Comparison of ENCODE assay signal across 1 cellular context in genomic region chr7:140209866-140210609, GRCh38.
TF ChIP-seq lines count a peak whose summit lies in the region.

No MANE protein-coding gene starts in this region.

TF ChIP-seq in GM12878, 131 proteins besides CTCF, POLR2A, EP300 and RAD21 (continued from another document and continues in another):
- TF ChIP-seq BCLAF1 (IDR thresholded peaks at IDR 0.05): no peak
- TF ChIP-seq BRCA1 (IDR thresholded peaks at IDR 0.05; ENCODE audit: low read depth, low read length): no peak
- TF ChIP-seq SMAD5 (IDR thresholded peaks at IDR 0.05; ENCODE audit: low read depth): no peak
- TF ChIP-seq BHLHE40 (IDR thresholded peaks at IDR 0.05; ENCODE audit: borderline replicate concordance in 1 of 2, low read depth in 2 of 2, low read length in 1 of 2): peak; percentile 70 to 75
- TF ChIP-seq ZBED1 (IDR thresholded peaks at IDR 0.05; ENCODE audit: borderline replicate concordance): no peak
- TF ChIP-seq NFYA (IDR thresholded peaks at IDR 0.05; ENCODE audit: borderline replicate concordance, low read depth, low read length): no peak
- TF ChIP-seq ELK1 (IDR thresholded peaks at IDR 0.05; ENCODE audit: low read depth, low read length): peak; percentile 45; the same call in 1 of the 2 replicates
- TF ChIP-seq CHD2 (IDR thresholded peaks at IDR 0.05; ENCODE audit: borderline replicate concordance, low read depth, low read length): 0 out of 2 replicates have a peak, but pooled peaks have one; percentile 64
- no peak for TF ChIP-seq HSF1 (IDR thresholded peaks at IDR 0.05; ENCODE audit: low read depth, low read length)
- peak; percentile 44 for TF ChIP-seq SP1 (IDR thresholded peaks at IDR 0.05; ENCODE audit: low read depth, low read length)
- TF ChIP-seq PAX5 (IDR thresholded peaks at IDR 0.05; ENCODE audit: borderline replicate concordance, low read depth, low read length): peak; percentile 83
- TF ChIP-seq BACH1 (IDR thresholded peaks at IDR 0.05; ENCODE audit: borderline replicate concordance): peak; percentile 81; the same call in 1 of the 2 replicates
- TF ChIP-seq RBBP5 (conservative IDR thresholded peaks at IDR 0.05): no peak
- no peak for TF ChIP-seq POLR2AphosphoS5 (IDR thresholded peaks at IDR 0.05; ENCODE audit: low read length)
- TF ChIP-seq EZH2 (IDR thresholded peaks at IDR 0.05; ENCODE audit: borderline replicate concordance, control insufficient read depth, low read depth, low read length): no peak
- TF ChIP-seq KAT2A (conservative IDR thresholded peaks at IDR 0.05; ENCODE audit: control insufficient read depth, low read depth, low read length): no peak
- TF ChIP-seq E4F1 (IDR thresholded peaks at IDR 0.05; ENCODE audit: borderline replicate concordance, partially characterized antibody): no peak
- no peak for TF ChIP-seq FOXK2 (IDR thresholded peaks at IDR 0.05)
- TF ChIP-seq USF1 (IDR thresholded peaks at IDR 0.05; ENCODE audit: borderline replicate concordance, extremely low read length, insufficient read depth, low read depth, low read length): no peak
- 0 out of 2 replicates have a peak, but pooled peaks have one; percentile 35 for TF ChIP-seq CBFB (IDR thresholded peaks at IDR 0.05; ENCODE audit: low read depth)
- no peak for TF ChIP-seq NR2C1 (IDR thresholded peaks at IDR 0.05)
- TF ChIP-seq SUPT20H (IDR thresholded peaks at IDR 0.05; ENCODE audit: borderline replicate concordance, control insufficient read depth, low read depth, low read length): no peak
- TF ChIP-seq MEF2B (IDR thresholded peaks at IDR 0.05; ENCODE audit: partially characterized antibody, poor library complexity, severe bottlenecking): peak; percentile 58
- peak; percentile 75; the same call in 1 of the 2 replicates for TF ChIP-seq STAT3 (IDR thresholded peaks at IDR 0.05; ENCODE audit: low read depth, low read length)
- TF ChIP-seq JUNB (IDR thresholded peaks at IDR 0.05): no peak
- 0 out of 2 replicates have a peak, but pooled peaks have one; percentile 26 for TF ChIP-seq ZNF207 (IDR thresholded peaks at IDR 0.05; ENCODE audit: borderline replicate concordance)
- TF ChIP-seq EGR1 (IDR thresholded peaks at IDR 0.05; ENCODE audit: borderline replicate concordance in 1 of 2, low read depth in 2 of 2, low read length in 2 of 2): no peak
- no peak for TF ChIP-seq HDAC6 (IDR thresholded peaks at IDR 0.05; ENCODE audit: unreplicated experiment)
- peak; percentile 1; the same call in 1 of the 2 replicates for TF ChIP-seq SMC3 (IDR thresholded peaks at IDR 0.05; ENCODE audit: borderline replicate concordance, low read length)
- TF ChIP-seq SMARCA5 (IDR thresholded peaks at IDR 0.05): peak; percentile 23; the same call in 1 of the 2 replicates
- TF ChIP-seq PRDM15 (CRISPR knock-in tag; IDR thresholded peaks at IDR 0.05): no peak
- 0 out of 2 replicates have a peak, but pooled peaks have one; percentile 22 for TF ChIP-seq YY1 (IDR thresholded peaks at IDR 0.05; ENCODE audit: low read depth, low read length)
- peak; percentile 45; the same call in 1 of the 2 replicates for TF ChIP-seq MAX (IDR thresholded peaks at IDR 0.05; ENCODE audit: low read depth, low read length)
- TF ChIP-seq ZNF384 (IDR thresholded peaks at IDR 0.05; ENCODE audit: borderline replicate concordance, low read depth, low read length): peak; percentile 64; the same call in 1 of the 2 replicates
- TF ChIP-seq CUX1 (IDR thresholded peaks at IDR 0.05; ENCODE audit: insufficient replicate concordance, low read depth, low read length): peak; percentile 43
- TF ChIP-seq RCOR1 (conservative IDR thresholded peaks at IDR 0.05; ENCODE audit: low read depth, low read length): peak; percentile 82; the same call in 1 of the 2 replicates
- no peak for TF ChIP-seq WRNIP1 (IDR thresholded peaks at IDR 0.05; ENCODE audit: borderline replicate concordance, low read depth, low read length)
- peak; percentile 70 for TF ChIP-seq ATF7 (IDR thresholded peaks at IDR 0.05; ENCODE audit: low read depth)
- TF ChIP-seq RFX5 (IDR thresholded peaks at IDR 0.05; ENCODE audit: low read depth, low read length): peak; percentile 86
- peak in 1 of 2 experiments; percentile 54; a peak in 1 of 4 replicates for TF ChIP-seq ETV6 (conservative IDR thresholded peaks at IDR 0.05 in 1 of 2, IDR thresholded peaks at IDR 0.05 in 1 of 2; ENCODE audit: borderline replicate concordance in 1 of 2, low read depth in 1 of 2)
- TF ChIP-seq BCL11A (IDR thresholded peaks at IDR 0.05; ENCODE audit: low read depth, low read length): peak; percentile 74
